Comparison of ENCODE assay signal across 29 cellular contexts in the genomic region with DNA sequence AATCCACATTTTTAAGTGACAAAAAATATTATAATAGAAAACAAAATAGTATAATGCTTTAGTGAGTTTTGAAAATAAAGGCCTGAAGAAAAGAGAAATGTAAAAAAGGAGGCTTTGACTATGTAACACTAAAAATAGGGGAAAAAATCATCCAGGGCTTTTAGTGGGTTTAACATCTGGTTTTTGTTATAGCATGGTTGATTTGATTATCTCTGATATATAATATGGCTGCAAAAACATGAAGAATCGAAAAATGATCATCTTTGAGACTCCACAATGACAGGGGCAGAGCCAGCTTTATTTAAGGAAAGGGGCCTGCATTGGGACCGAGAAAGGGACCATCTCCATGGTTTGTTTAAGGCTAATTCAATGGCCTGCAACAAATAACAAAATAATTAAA.
"Had no signal": no experiment of that assay in that cellular context is flagged by ENCODE, and none has a peak within 500 bp of the region (broad histone marks: within the 10 kb centered on the region; RNA-seq: fewer than 3 reads in every experiment).

No MANE protein-coding gene starts in this region.

- H3K27ac ChIP-seq: ascending aorta, cardiac muscle cell, VCaP had no signal

- DNase-seq: activated B cell treated with CpG ODN at 0.5 μM for 24 hours; activated CD4-positive, alpha-beta memory T cell treated with anti-CD3 and anti-CD28 coated beads for 36 hours; activated CD4-positive, alpha-beta T cell treated with anti-CD3 and anti-CD28 coated beads for 4 hours; activated CD4-positive, alpha-beta T cell treated with anti-CD3 and anti-CD28 coated beads, Interleukin-2, amount 50 U/mL, for 1 hour; activated CD4-positive, CD25-positive, alpha-beta regulatory T cell treated with anti-CD3 and anti-CD28 coated beads, Interleukin-2, amount 50 U/mL, for 72 hours; activated CD8-positive, alpha-beta memory T cell treated with anti-CD3 and anti-CD28 coated beads for 24 hours; activated CD8-positive, alpha-beta memory T cell treated with anti-CD3 and anti-CD28 coated beads, Interleukin-2, amount 10 ng/mL, durations not matched to agents 7 days and 5 days; activated CD8-positive, alpha-beta memory T cell treated with anti-CD3 and anti-CD28 coated beads, Interleukin-2, amount 50 U/mL, for 48 hours; activated effector memory CD4-positive, alpha-beta T cell treated with Interleukin-2 at 50 U/mL for 16 hours; activated naive CD4-positive, alpha-beta T cell treated with anti-CD3 and anti-CD28 coated beads, Interleukin-2, amount 50 U/mL, for 16 hours; activated naive CD8-positive, alpha-beta T cell treated with anti-CD3 and anti-CD28 coated beads for 36 hours; activated T-cell treated with anti-CD3 and anti-CD28 coated beads, Interleukin-2, amount 50 U/mL, for 48 hours; amygdala; NCI-H1048; NCI-H1105 treated with DMSO at 0.1 percent for 48 hours; NCI-H1436 treated with DMSO at 0.1 percent for 48 hours; NCI-H1694 treated with DMSO at 0.1 percent for 48 hours; NCI-H2029; NCI-H510A; NCI-H526; NCI-H748 treated with DMSO at 0.1 percent for 48 hours; OCI-M1; Right ventricle myocardium superior; SW 1271; T-helper 1 cell; T-helper 9 cell had no signal

- H3K4me3 ChIP-seq: ascending aorta, cardiac muscle cell had no signal

- H3K36me3 ChIP-seq: ascending aorta, cardiac muscle cell had no signal

- H3K9me3 ChIP-seq: ascending aorta had no signal

- H3K27me3 ChIP-seq: ascending aorta, cardiac muscle cell had no signal

- H3K4me1 ChIP-seq: ascending aorta had no signal
